In genomic region chr14:74380172-74380571, GRCh38 we compare ENCODE assay signal across 26 cellular contexts. TPM values are rescaled to one million over a fixed set of nuclear protein-coding genes. Genes with fewer than 3 reads are reported as not detected.
"Had no signal": no experiment of that assay in that cellular context is flagged by ENCODE, and none has a peak within 500 bp of the region (broad histone marks: within the 10 kb centered on the region; RNA-seq: fewer than 3 reads in every experiment).

No MANE protein-coding gene starts in this region.

- H3K4me1 Mint-ChIP-seq: activated CD4-positive, alpha-beta T cell treated with anti-CD3 and anti-CD28 coated beads, Interleukin-2, amount 10 ng/mL, durations not matched to agents 24 days and 14 days; immature natural killer cell; natural killer cell had no signal

- H3K27me3 ChIP-seq: left lung, ovary, testis had no signal

- H3K9me3 ChIP-seq: left lung, ovary, prostate gland, testis had no signal

- DNase-seq: activated CD4-positive, alpha-beta T cell treated with anti-CD3 and anti-CD28 coated beads, Interleukin-2, amount 10 ng/mL, durations not matched to agents 24 days and 14 days; activated CD8-positive, alpha-beta T cell treated with anti-CD3 and anti-CD28 coated beads, Interleukin-2, amount 10 ng/mL, durations not matched to agents 7 days and 5 days; activated naive CD4-positive, alpha-beta T cell; activated T-cell treated with anti-CD3 and anti-CD28 coated beads, Interleukin-2, amount 50 U/mL, for 24 hours; amniotic stem cell; cerebellar nuclear complex; cortex of kidney; foreskin melanocyte; immature natural killer cell; kidney glomerular epithelial cell; left lung; midbrain; natural killer cell; ovary; stimulated activated CD4-positive, alpha-beta T cell treated with anti-CD3 and anti-CD28 coated beads, Interleukin-2, amount 100 ng/mL, for 48 hours; stimulated activated naive CD4-positive, alpha-beta T cell; testis had no signal

- H3K4me1 ChIP-seq: left lung, prostate gland, testis had no signal

- H3K36me3 ChIP-seq: left lung, ovary, prostate gland had no signal

- H3K9me3 Mint-ChIP-seq: activated CD4-positive, alpha-beta T cell treated with anti-CD3 and anti-CD28 coated beads, Interleukin-2, amount 10 ng/mL, durations not matched to agents 24 days and 14 days; activated T-cell treated with anti-CD3 and anti-CD28 coated beads, Interleukin-2, amount 50 U/mL, for 24 hours; activated T-helper 2 cell treated with anti-CD3 and anti-CD28 coated beads, Interferon-gamma antibody, Interleukin-2, Interleukin-4, amounts not matched to agents 10 μg/mL and 5 μg/mL and 100 μg/mL, durations not matched to agents 14 hours and 24 hours and 36 hours; immature natural killer cell; natural killer cell; type B pancreatic cell had no signal

- H3K27ac Mint-ChIP-seq: activated CD4-positive, alpha-beta T cell treated with anti-CD3 and anti-CD28 coated beads, Interleukin-2, amount 10 ng/mL, durations not matched to agents 24 days and 14 days; activated CD8-positive, alpha-beta T cell treated with anti-CD3 and anti-CD28 coated beads, Interleukin-2, amount 10 ng/mL, durations not matched to agents 7 days and 5 days; activated naive CD8-positive, alpha-beta T cell; activated T-cell treated with anti-CD3 and anti-CD28 coated beads, Interleukin-2, amount 50 U/mL, for 24 hours; activated T-helper 2 cell treated with anti-CD3 and anti-CD28 coated beads, Interferon-gamma antibody, Interleukin-2, Interleukin-4, amounts not matched to agents 10 μg/mL and 5 μg/mL and 100 μg/mL, durations not matched to agents 14 hours and 24 hours and 36 hours; immature natural killer cell; natural killer cell; type B pancreatic cell had no signal

- H3K36me3 Mint-ChIP-seq: activated naive CD8-positive, alpha-beta T cell; immature natural killer cell; natural killer cell; type B pancreatic cell had no signal

- H3K27ac ChIP-seq: left lung, ovary, prostate gland, testis, VCaP had no signal

- H3K4me3 Mint-ChIP-seq: activated CD4-positive, alpha-beta T cell treated with anti-CD3 and anti-CD28 coated beads, Interleukin-2, amount 10 ng/mL, durations not matched to agents 24 days and 14 days; activated CD8-positive, alpha-beta T cell treated with anti-CD3 and anti-CD28 coated beads, Interleukin-2, amount 10 ng/mL, durations not matched to agents 7 days and 5 days; activated naive CD8-positive, alpha-beta T cell; activated T-cell treated with anti-CD3 and anti-CD28 coated beads, Interleukin-2, amount 50 U/mL, for 24 hours; immature natural killer cell; natural killer cell; type B pancreatic cell had no signal

- H3K4me3 ChIP-seq: left lung, lung, ovary, prostate gland, testis had no signal

- H3K27me3 Mint-ChIP-seq: activated T-cell treated with anti-CD3 and anti-CD28 coated beads, Interleukin-2, amount 50 U/mL, for 24 hours had no signal

RNA-seq across cellular contexts. Expression of gene VRTN, which starts 31.9 kb away (rescaled TPM):
- total RNA-seq: activated CD4-positive, alpha-beta T cell treated with anti-CD3 and anti-CD28 coated beads, Interleukin-2, amount 10 ng/mL, durations not matched to agents 24 days and 14 days; activated CD8-positive, alpha-beta T cell treated with anti-CD3 and anti-CD28 coated beads, Interleukin-2, amount 10 ng/mL, durations not matched to agents 7 days and 5 days; activated T-helper 2 cell treated with anti-CD3 and anti-CD28 coated beads, Interferon-gamma antibody, Interleukin-2, Interleukin-4, amounts not matched to agents 10 μg/mL and 5 μg/mL and 100 μg/mL, durations not matched to agents 14 hours and 24 hours and 36 hours; epithelial cell of proximal tubule; fibroblast of lung; left lung; natural killer cell; T-helper 2 cell treated with Interferon-gamma antibody and Interleukin-4, amounts not matched to agents 100 ng/mL and 5 ng/mL, for 36 hours had no signal
- polyA plus RNA-seq: fibroblast of lung, immature natural killer cell, lung had no signal

RNA-seq across cellular contexts. Expression of gene SYNDIG1L, which starts 45.8 kb away (rescaled TPM):
- total RNA-seq: activated CD4-positive, alpha-beta T cell treated with anti-CD3 and anti-CD28 coated beads, Interleukin-2, amount 10 ng/mL, durations not matched to agents 24 days and 14 days; activated CD8-positive, alpha-beta T cell treated with anti-CD3 and anti-CD28 coated beads, Interleukin-2, amount 10 ng/mL, durations not matched to agents 7 days and 5 days; activated T-helper 2 cell treated with anti-CD3 and anti-CD28 coated beads, Interferon-gamma antibody, Interleukin-2, Interleukin-4, amounts not matched to agents 10 μg/mL and 5 μg/mL and 100 μg/mL, durations not matched to agents 14 hours and 24 hours and 36 hours; epithelial cell of proximal tubule; fibroblast of lung; T-helper 2 cell treated with Interferon-gamma antibody and Interleukin-4, amounts not matched to agents 100 ng/mL and 5 ng/mL, for 36 hours had no signal
- polyA plus RNA-seq: fibroblast of lung, immature natural killer cell had no signal
